In the genomic region with DNA sequence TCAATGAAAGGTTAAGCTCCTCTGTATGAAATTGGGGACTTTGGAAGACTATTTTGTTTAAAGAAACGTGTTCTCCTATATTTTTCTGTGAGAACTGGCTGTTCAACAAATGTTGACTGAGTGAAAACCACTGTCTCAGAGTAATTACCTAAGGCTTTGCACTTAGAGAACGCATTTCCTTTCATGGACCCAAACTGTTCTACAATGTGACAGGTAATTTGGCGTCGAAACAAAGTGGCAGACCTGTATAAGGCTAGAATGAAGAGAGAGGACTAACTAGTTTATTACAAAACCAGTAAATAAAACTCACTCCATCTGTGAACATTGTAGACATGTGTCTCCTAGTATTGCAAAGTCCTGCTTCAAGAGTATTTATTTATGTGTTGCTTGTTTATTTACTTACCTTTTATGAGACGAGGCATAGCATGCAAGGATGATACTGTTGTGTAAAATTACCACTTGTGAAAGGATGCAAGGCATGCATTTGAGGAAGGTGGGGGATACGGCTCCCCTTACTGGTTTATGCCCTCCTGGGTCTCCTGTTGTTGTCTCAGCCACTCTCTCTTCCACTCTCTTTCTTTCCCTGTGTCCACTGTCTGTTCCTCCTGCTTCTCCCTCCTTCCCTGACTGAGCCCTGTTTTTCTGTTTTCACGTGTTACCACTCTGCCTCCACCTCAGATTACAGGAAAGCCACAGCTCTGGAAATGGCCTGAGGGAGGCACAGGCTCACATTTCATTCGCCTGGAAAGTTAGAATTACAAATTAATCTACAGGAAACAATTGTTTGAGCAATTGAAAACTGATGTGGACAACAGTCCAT, we compare ENCODE assay signal across 15 cellular contexts.
DNase-seq lines count a peak whose midpoint lies in the region; ATAC-seq and TF ChIP-seq lines count a peak whose summit lies in the region.
"Had no signal": no experiment of that assay in that cellular context is flagged by ENCODE, and none has a peak within 500 bp of the region (broad histone marks: within the 10 kb centered on the region; RNA-seq: fewer than 3 reads in every experiment).

No MANE protein-coding gene starts in this region.

- no peak overlapping the region for H3K27ac Mint-ChIP-seq in HFFc6
- H3K27ac Mint-ChIP-seq: CD4-positive, alpha-beta memory T cell had no signal

- ATAC-seq in RWPE2 (ENCODE audit: low read depth), result peak; percentile 53
- ATAC-seq: GM12878 had no signal

- TF ChIP-seq CTCF in BJ (IDR thresholded peaks at IDR 0.05; ENCODE audit: insufficient read depth, low read depth, low read length) (no peak), HFFc6 (IDR thresholded peaks at IDR 0.05) (no peak), RWPE2 (IDR thresholded peaks at IDR 0.05; ENCODE audit: poor library complexity, severe bottlenecking) (no peak), lower leg skin (IDR thresholded peaks at IDR 0.05) (no peak)

- H3K36me3 ChIP-seq in BJ (ENCODE audit: control insufficient read depth, insufficient read depth, low read length) (no peaks in the 10 kb centered on the region), RWPE2 (ENCODE audit: low read depth) (no peaks in the 10 kb centered on the region)
- H3K36me3 ChIP-seq: ascending aorta, upper lobe of left lung had no signal

- H3K27me3 Mint-ChIP-seq in HFFc6 (ENCODE audit: insufficient read depth), result peaks cover 1% of the 10 kb centered on the region
- H3K27me3 Mint-ChIP-seq: CD4-positive, alpha-beta memory T cell had no signal

- WGBS in lower leg skin, 2 donors, result 62 to 67% methylated on average over 8 of the region's 8 CpGs

- H3K36me3 Mint-ChIP-seq in HFFc6 (ENCODE audit: low read depth), result no peaks in the 10 kb centered on the region
- H3K36me3 Mint-ChIP-seq: CD4-positive, alpha-beta memory T cell had no signal

- DNase-seq in BJ (ENCODE audit: low read depth) (peak; percentile 35), HFFc6 (peak; percentile 25), RWPE2 (ENCODE audit: low spot score) (no peak), islet precursor cell (peak; percentile 69), NCI-H524 (lab: John Stamatoyannopoulos, UW) (no peak), NOMO-1 (lab: John Stamatoyannopoulos, UW; ENCODE audit: unreplicated experiment in 2 of 2) (no peak), lower leg skin (ENCODE audit: low spot score in 2 of 2) (no peak), iPS-NIHi11 (ENCODE audit: low spot score) (no peak)
- DNase-seq: CD4-positive, alpha-beta memory T cell; Kasumi-1; T1000; upper lobe of left lung had no signal

- H3K4me1 ChIP-seq in RWPE2 (ENCODE audit: insufficient read depth, poor library complexity, severe bottlenecking), result no peaks in the 10 kb centered on the region
- H3K4me1 ChIP-seq: ascending aorta, upper lobe of left lung had no signal

- no peak overlapping the region for H3K4me3 ChIP-seq in BJ (ENCODE audit: low read depth, low read length)
- no peak overlapping the region for H3K4me3 ChIP-seq in RWPE2 (ENCODE audit: severe bottlenecking)
- no peak overlapping the region for H3K4me3 ChIP-seq in lower leg skin (ENCODE audit: low read depth, poor library complexity, severe bottlenecking)
- H3K4me3 ChIP-seq: ascending aorta, GM12878, skin epidermis, upper lobe of left lung had no signal

- no peak overlapping the region for H3K27ac ChIP-seq in RWPE2 (ENCODE audit: poor library complexity, severe bottlenecking)
- H3K27ac ChIP-seq: ascending aorta, skin epidermis, upper lobe of left lung had no signal

- no peaks in the 10 kb centered on the region for H3K9me3 ChIP-seq in RWPE2 (ENCODE audit: severe bottlenecking)
- H3K9me3 ChIP-seq: ascending aorta, upper lobe of left lung had no signal

- CTCF ChIA-PET in BJ (lab: Yijun Ruan, JAX), result interaction anchor here (1.0 kb wide), 2 partner anchors 11 to 17 kb away, joined by 3 to 6 read pairs; no protein-coding TSS in a partner anchor

- intact Hi-C loops in lower leg skin (cut with DNase I; ENCODE audit: low total_unique reads), result no loop called here

- H3K4me1 Mint-ChIP-seq in HFFc6 (ENCODE audit: low read depth), result peaks cover 12% of the 10 kb centered on the region
- H3K4me1 Mint-ChIP-seq: CD4-positive, alpha-beta memory T cell had no signal

- H3K27me3 ChIP-seq in BJ (ENCODE audit: control insufficient read depth, insufficient read depth, low read length) (no peaks in the 10 kb centered on the region), RWPE2 (ENCODE audit: insufficient read depth, poor library complexity, severe bottlenecking) (no peaks in the 10 kb centered on the region)
- H3K27me3 ChIP-seq: ascending aorta, upper lobe of left lung had no signal

- TF ChIP-seq POLR2A in lower leg skin (IDR thresholded peaks at IDR 0.05), result no peak

- H3K4me3 Mint-ChIP-seq in HFFc6, result peak overlapping the region; percentile 4
- H3K4me3 Mint-ChIP-seq: CD4-positive, alpha-beta memory T cell had no signal

- H3K9me3 Mint-ChIP-seq in HFFc6, result no peaks in the 10 kb centered on the region

- POLR2A ChIA-PET in BJ (lab: Charles Lee), result no interaction called here

Comparison
In these comparisons a context has a peak if more than half of its experiments do, and no peak if none do; other contexts are left out.
1. DNase-seq: peak in BJ (single experiment), HFFc6 (single experiment) and islet precursor cell (single experiment); none in RWPE2 (single experiment), NCI-H524 (0 of 2), NOMO-1 (0 of 2), lower leg skin (0 of 2) and iPS-NIHi11 (single experiment).